24 cellular contexts compared by ENCODE assay signal in the genomic region with DNA sequence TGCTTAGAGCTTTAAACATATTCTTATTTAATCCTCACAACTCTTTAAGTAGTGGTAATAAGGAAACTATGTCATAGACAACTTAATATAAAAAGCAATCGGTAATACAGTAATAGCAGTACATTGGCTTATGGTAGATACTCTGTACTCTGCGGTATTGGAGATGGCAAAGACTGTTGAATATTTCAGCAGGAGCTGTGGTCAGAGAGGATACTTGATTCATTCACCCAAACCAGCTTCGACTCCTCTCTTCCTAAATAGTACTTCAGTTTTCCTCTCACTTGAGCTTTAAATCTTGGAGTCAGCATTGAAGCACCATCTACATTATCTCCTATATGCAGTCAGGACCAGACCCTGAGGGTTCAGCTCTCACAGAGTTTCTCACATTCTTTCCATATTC.
DNase-seq lines count a peak whose midpoint lies in the region; ATAC-seq, FAIRE-seq and TF ChIP-seq lines count a peak whose summit lies in the region.
"Had no signal": no experiment of that assay in that cellular context is flagged by ENCODE, and none has a peak within 500 bp of the region (broad histone marks: within the 10 kb centered on the region; RNA-seq: fewer than 3 reads in every experiment).

No MANE protein-coding gene starts in this region.

- H3K9me3 Mint-ChIP-seq in osteocyte (ENCODE audit: unreplicated experiment) = peaks cover 10% of the 10 kb centered on the region
- H3K9me3 Mint-ChIP-seq: activated CD4-positive, alpha-beta T cell treated with anti-CD3 and anti-CD28 coated beads, Interleukin-2, amount 10 ng/mL, durations not matched to agents 24 days and 14 days; natural killer cell had no signal

- H3K27ac Mint-ChIP-seq in osteocyte (ENCODE audit: unreplicated experiment) = peak overlapping the region; percentile 38
- H3K27ac Mint-ChIP-seq: activated CD4-positive, alpha-beta T cell treated with anti-CD3 and anti-CD28 coated beads, Interleukin-2, amount 10 ng/mL, durations not matched to agents 24 days and 14 days; CD4-positive, CD25-positive, alpha-beta regulatory T cell; natural killer cell had no signal

- FAIRE-seq in HepG2 (lab: Jason Lieb, UNC) = no peak

- H3K4me3 Mint-ChIP-seq in osteocyte (ENCODE audit: unreplicated experiment) = no peak overlapping the region
- H3K4me3 Mint-ChIP-seq: activated CD4-positive, alpha-beta T cell treated with anti-CD3 and anti-CD28 coated beads, Interleukin-2, amount 10 ng/mL, durations not matched to agents 24 days and 14 days; CD4-positive, CD25-positive, alpha-beta regulatory T cell; natural killer cell had no signal

- H3K9me3 ChIP-seq in PC-9 (ENCODE audit: insufficient read depth, low read depth) (peaks cover 4% of the 10 kb centered on the region; the same call in 1 of the 2 replicates), HepG2 (ENCODE audit: low read length) (no peaks in the 10 kb centered on the region), colonic mucosa (no peaks in the 10 kb centered on the region)
- H3K9me3 ChIP-seq: adrenal gland, thoracic aorta, vagina had no signal

- CTCF ChIA-PET in PC-9 (lab: Charles Lee) (interaction anchor here (0.6 to 0.7 kb wide), 2 partner anchors 14 to 651 kb away, joined by 4 read pairs; no protein-coding TSS in a partner anchor), HepG2 (lab: Yijun Ruan, JAX; ENCODE audit: low intra/inter-chr PET ratio, low total read pairs) (no interaction called here)

- no peak for TF ChIP-seq RAD21 in HepG2 (CRISPR knock-in tag; IDR thresholded peaks at IDR 0.05)

- H3K9me2 ChIP-seq in PC-9 (ENCODE audit: insufficient read depth) = no peaks in the 10 kb centered on the region

- H3F3A ChIP-seq in PC-9 (ENCODE audit: insufficient read depth, low read depth) = peaks cover 15% of the 10 kb centered on the region

- H3K36me3 Mint-ChIP-seq in osteocyte (ENCODE audit: unreplicated experiment) = peaks cover 7% of the 10 kb centered on the region
- H3K36me3 Mint-ChIP-seq: natural killer cell had no signal

- in situ Hi-C loops in brain microvascular endothelial cell (cut with HindIII; ENCODE audit: low pct_ligation_motif_present, low sequenced_read_pairs) (no loop called here), HepG2 (cut with HindIII; ENCODE audit: extremely low pct_ligation_motif_present, low pct_unique_long_range_greater_than_20kb) (no loop called here)

- H3K4me2 ChIP-seq in PC-9 = no peak overlapping the region
- no peak overlapping the region for H3K4me2 ChIP-seq in HepG2 (ENCODE audit: low read depth, low read length)

- no peaks in the 10 kb centered on the region for H3K27me3 Mint-ChIP-seq in osteocyte (ENCODE audit: unreplicated experiment)

- H3K4me3 ChIP-seq in PC-9 = no peak overlapping the region
- H3K4me3 ChIP-seq in brain microvascular endothelial cell (ENCODE audit: low read depth, low read length) = no peak overlapping the region
- H3K4me3 ChIP-seq in HepG2 (replicated peaks in 1 of 3; ENCODE audit: insufficient read depth in 1 of 3, low read depth in 2 of 3, low read length in 3 of 3) = no peak overlapping the region
- no peak overlapping the region for H3K4me3 ChIP-seq in colonic mucosa
- H3K4me3 ChIP-seq: adrenal gland, cardiac muscle cell, thoracic aorta, vagina had no signal

- H3K4me1 Mint-ChIP-seq in osteocyte (ENCODE audit: unreplicated experiment) = peaks cover 52% of the 10 kb centered on the region

- H3K27ac ChIP-seq in PC-9 = peak overlapping the region; percentile 87; the same call in 1 of the 2 replicates
- H3K27ac ChIP-seq in brain microvascular endothelial cell = peak overlapping the region; percentile 14
- no peak overlapping the region for H3K27ac ChIP-seq in HepG2 (ENCODE audit: extremely low read length, insufficient read depth, low read length)
- no peak overlapping the region for H3K27ac ChIP-seq in colonic mucosa
- H3K27ac ChIP-seq: adrenal gland, cardiac muscle cell, parathyroid adenoma, thoracic aorta, vagina had no signal

- BruUV-seq in PC-9 (replicated peaks; lab: Mats Ljungman, UMichigan) = no TSS peak
- no TSS peak for BruUV-seq in HepG2 (replicated peaks; lab: Mats Ljungman, UMichigan)

- ATAC-seq in HepG2 = no peak
- ATAC-seq: natural killer cell, right cardiac atrium had no signal

- TF ChIP-seq CTCF in PC-9 (conservative IDR thresholded peaks at IDR 0.05) (no peak), brain microvascular endothelial cell (IDR thresholded peaks at IDR 0.05; ENCODE audit: low read depth, low read length, missing control alignments) (no peak), osteocyte (IDR thresholded peaks at IDR 0.05) (no peak), HepG2 (CRISPR knock-in tag; IDR thresholded peaks at IDR 0.05) (no peak), colonic mucosa (IDR thresholded peaks at IDR 0.05) (no peak)

- peak; percentile 17 for DNase-seq in EH (ENCODE audit: low read depth)
- no peak for DNase-seq in PC-9
- DNase-seq in brain microvascular endothelial cell = no peak
- no peak for DNase-seq in osteocyte (ENCODE audit: extremely low spot score, unreplicated experiment)
- no peak for DNase-seq in SHP77 treated with DMSO at 0.1 percent for 48 hours (lab: John Stamatoyannopoulos, UW)
- no peak for DNase-seq in T1000 (lab: John Stamatoyannopoulos, UW)
- DNase-seq in HepG2 (ENCODE audit: low spot score) = no peak
- no peak for DNase-seq in colonic mucosa
- DNase-seq: activated CD4-positive, alpha-beta T cell treated with anti-CD3 and anti-CD28 coated beads, Interleukin-2, amount 10 ng/mL, durations not matched to agents 24 days and 14 days; activated naive CD4-positive, alpha-beta T cell; activated T-cell treated with anti-CD3 and anti-CD28 coated beads, Interleukin-2, amount 50 U/mL, for 48 hours; adrenal gland; CD4-positive, CD25-positive, alpha-beta regulatory T cell; natural killer cell; NCI-H1417 treated with DMSO at 0.1 percent for 48 hours; NCI-H2107; NCI-H446; right cardiac atrium; stimulated activated naive CD4-positive, alpha-beta T cell treated with Interleukin-2 at 50 U/mL for 16 hours; T-helper 2 cell had no signal

- POLR2A ChIA-PET in PC-9 (lab: Charles Lee; ENCODE audit: unreplicated experiment) (no interaction called here), HepG2 (lab: Yijun Ruan, JAX) (no interaction called here)

- H3K4me1 ChIP-seq in PC-9 (replicated peaks; ENCODE audit: insufficient read depth) (peaks cover 35% of the 10 kb centered on the region), HepG2 (ENCODE audit: insufficient read depth, low read length) (no peaks in the 10 kb centered on the region), colonic mucosa (no peaks in the 10 kb centered on the region)
- H3K4me1 ChIP-seq: parathyroid adenoma, vagina had no signal

- peaks cover 52% of the 10 kb centered on the region; the same call in 1 of the 2 replicates for H3K79me2 ChIP-seq in PC-9 (ENCODE audit: low read depth)
- no peaks in the 10 kb centered on the region for H3K79me2 ChIP-seq in HepG2 (ENCODE audit: insufficient read depth, low read length)

- H3K9ac ChIP-seq in HepG2 (ENCODE audit: insufficient read depth, low read depth, low read length) = no peak overlapping the region
- no peak overlapping the region for H3K9ac ChIP-seq in colonic mucosa (ENCODE audit: low read depth in 2 of 2, low read length in 2 of 2)
- H3K9ac ChIP-seq: parathyroid adenoma had no signal

- TF ChIP-seq EP300 in HepG2 (IDR thresholded peaks at IDR 0.05; ENCODE audit: low read depth in 2 of 2, low read length in 2 of 2) (no peak), HepG2 (CRISPR knock-in tag; IDR thresholded peaks at IDR 0.05; ENCODE audit: borderline replicate concordance) (no peak)

- H4K20me1 ChIP-seq in PC-9 (ENCODE audit: insufficient read depth) = no peaks in the 10 kb centered on the region
- H4K20me1 ChIP-seq in HepG2 (ENCODE audit: insufficient read depth, low read length) = no peaks in the 10 kb centered on the region

- no peaks in the 10 kb centered on the region for H3K27me3 ChIP-seq in PC-9 (ENCODE audit: insufficient read depth, low read depth)
- no peaks in the 10 kb centered on the region for H3K27me3 ChIP-seq in brain microvascular endothelial cell (replicated peaks)
- no peaks in the 10 kb centered on the region for H3K27me3 ChIP-seq in HepG2 (ENCODE audit: control insufficient read depth in 1 of 2, insufficient read depth in 2 of 2, low read length in 2 of 2)
- H3K27me3 ChIP-seq in colonic mucosa = no peaks in the 10 kb centered on the region
- H3K27me3 ChIP-seq: adrenal gland, cardiac muscle cell, vagina had no signal

- H3K36me3 ChIP-seq in PC-9 (ENCODE audit: low read depth) (peaks cover 30% of the 10 kb centered on the region), brain microvascular endothelial cell (replicated peaks) (no peaks in the 10 kb centered on the region), HepG2 (replicated peaks in 1 of 2; ENCODE audit: control insufficient read depth in 1 of 2, insufficient read depth in 2 of 2, low read length in 2 of 2) (no peaks in the 10 kb centered on the region), colonic mucosa (no peaks in the 10 kb centered on the region)
- H3K36me3 ChIP-seq: adrenal gland, thoracic aorta, vagina had no signal

- intact Hi-C loops in PC-9 (cut with micrococcal nuclease; ENCODE audit: unreplicated experiment) (no loop called here), HepG2 (cut with micrococcal nuclease; ENCODE audit: unreplicated experiment) (loop anchor here (10.0 kb wide), 1 partner anchor 1662 kb away; no protein-coding TSS in a partner anchor), colonic mucosa (cut with DNase I) (no loop called here)

- no peak for TF ChIP-seq POLR2A in HepG2 (IDR thresholded peaks at IDR 0.05; ENCODE audit: insufficient read depth in 1 of 2, low read depth in 2 of 2, low read length in 2 of 2)

- H2AFZ ChIP-seq in PC-9 (no peak overlapping the region), HepG2 (ENCODE audit: low read length) (no peak overlapping the region)
- H2AFZ ChIP-seq: parathyroid adenoma had no signal

- WGBS in HepG2 (ENCODE audit: low lambda C conversion rate) = 31% methylated on average over 3 of the region's 3 CpGs

TF ChIP-seq in HepG2, 621 proteins besides CTCF, POLR2A, EP300 and RAD21:
- TF ChIP-seq FOXP1 (IDR thresholded peaks at IDR 0.05) (no peak), FOXP1 (CRISPR knock-in tag; IDR thresholded peaks at IDR 0.05) (no peak), ZNF644 (CRISPR knock-in tag; IDR thresholded peaks at IDR 0.05; ENCODE audit: low read depth) (no peak), PLRG1 (conservative IDR thresholded peaks at IDR 0.05) (no peak), ETV6 (CRISPR knock-in tag; conservative IDR thresholded peaks at IDR 0.05) (no peak)

Comparison
In these comparisons a context has a peak if more than half of its experiments do, and no peak if none do; other contexts are left out.
1. H3K27ac ChIP-seq: peak in PC-9 (single experiment) and brain microvascular endothelial cell (single experiment); none in HepG2 (single experiment) and colonic mucosa (single experiment).